ENCODE assay signal across 8 cellular contexts in genomic region chr5:372911-373709, GRCh38. TPM values are rescaled to one million over a fixed set of nuclear protein-coding genes. Genes with fewer than 3 reads are reported as not detected.
A peak's percentile ranks its signal among the peaks of the same experiment; 100 is the strongest.
DNase-seq lines count a peak whose midpoint lies in the region; ATAC-seq and TF ChIP-seq lines count a peak whose summit lies in the region.

No MANE protein-coding gene starts in this region.

- H3K9ac ChIP-seq in GM23248: peak overlapping the region; percentile 88
- peak overlapping the region; percentile 67 for H3K9ac ChIP-seq in OCI-LY1 (ENCODE audit: low read length)

- no peak for ATAC-seq in Right ventricle myocardium superior (ENCODE audit: poor library complexity)
- ATAC-seq in SK-N-SH treated with all-trans-retinoic acid at 6 μM for 48 hours: no peak

- H3K9me3 ChIP-seq in GM23248 (ENCODE audit: low read depth): no peaks in the 10 kb centered on the region
- H3K9me3 ChIP-seq in OCI-LY1 (ENCODE audit: low read length): no peaks in the 10 kb centered on the region
- no peaks in the 10 kb centered on the region for H3K9me3 ChIP-seq in tibial artery

- H2AFZ ChIP-seq in GM23248: no peak overlapping the region
- H2AFZ ChIP-seq in OCI-LY1 (ENCODE audit: low read length): no peak overlapping the region

- H3K36me3 ChIP-seq in GM23248 (ENCODE audit: low read depth) (no peaks in the 10 kb centered on the region; the same call in 1 of the 2 replicates), OCI-LY1 (ENCODE audit: insufficient read depth, low read length) (no peaks in the 10 kb centered on the region), tibial artery (no peaks in the 10 kb centered on the region)

- H3K27me3 ChIP-seq in GM23248 (replicated peaks; ENCODE audit: insufficient read depth) (no peaks in the 10 kb centered on the region), OCI-LY1 (ENCODE audit: insufficient read depth, low read length) (no peaks in the 10 kb centered on the region), tibial artery (peaks cover 0 to 46% of the 10 kb centered on the region in 2 donors)

- H3F3A ChIP-seq in GM23248 (ENCODE audit: insufficient read depth) (peaks cover 20% of the 10 kb centered on the region), OCI-LY1 (ENCODE audit: insufficient read depth, low read length) (no peaks in the 10 kb centered on the region)

- WGBS in GM23248 (ENCODE audit: low coverage in 1 of 2, low lambda C conversion rate in 2 of 2, missing lambda C conversion rate in 2 of 2), 2 experiments: 84 to 86% methylated on average over 19 to 22 of the region's 27 CpGs

- peak overlapping the region; percentile 72 for H3K27ac ChIP-seq in GM23248
- H3K27ac ChIP-seq in OCI-LY1 (ENCODE audit: low read depth, low read length, poor library complexity, severe bottlenecking): peak overlapping the region; percentile 84
- H3K27ac ChIP-seq in tibial artery: no peak overlapping the region

- peaks cover 21% of the 10 kb centered on the region for H3K4me1 ChIP-seq in GM23248 (ENCODE audit: insufficient read depth)
- peaks cover 96% of the 10 kb centered on the region for H3K4me1 ChIP-seq in OCI-LY1 (ENCODE audit: insufficient read depth, low read length, severe bottlenecking)
- peaks cover 0 to 16% (median 9%) of the 10 kb centered on the region in 4 donors for H3K4me1 ChIP-seq in tibial artery

- H3K9me2 ChIP-seq in GM23248 (ENCODE audit: insufficient read depth): no peaks in the 10 kb centered on the region
- H3K9me2 ChIP-seq in OCI-LY1 (ENCODE audit: low read depth, low read length): no peaks in the 10 kb centered on the region

- H4K20me1 ChIP-seq in GM23248 (ENCODE audit: insufficient read depth) (no peaks in the 10 kb centered on the region), OCI-LY1 (ENCODE audit: insufficient read depth, low read length) (no peaks in the 10 kb centered on the region)

- in situ Hi-C loops in GM23248 (cut with MboI): no loop called here

- H3K4me3 ChIP-seq in GM23248 (0 out of 2 replicates have a peak overlapping the region, but pooled peaks have one; percentile 2), OCI-LY1 (ENCODE audit: low read depth, low read length, poor library complexity, severe bottlenecking) (peak overlapping the region; percentile 46), tibial artery (peak overlapping the region; percentile 17 to 24)

- TF ChIP-seq CTCF in OCI-LY1 (IDR thresholded peaks at IDR 0.05; ENCODE audit: low read length): no peak
- no peak for TF ChIP-seq CTCF in tibial artery (IDR thresholded peaks at IDR 0.05)

- H3K79me2 ChIP-seq in GM23248 (ENCODE audit: insufficient read depth) (peaks cover 16% of the 10 kb centered on the region), OCI-LY1 (ENCODE audit: insufficient read depth, low read length) (no peaks in the 10 kb centered on the region)

- intact Hi-C loops in Right ventricle myocardium superior (cut with DNase I) (no loop called here), tibial artery (cut with DNase I; ENCODE audit: low total_unique reads) (no loop called here)

- H3K4me2 ChIP-seq in GM23248 (ENCODE audit: unreplicated experiment) (peak overlapping the region; percentile 33), OCI-LY1 (ENCODE audit: low read length) (peak overlapping the region; percentile 67)

- DNase-seq in EL (peak; percentile 29), GM23248 (no peak), Right ventricle myocardium superior (peak; percentile 31), tibial artery (peak in 1 of 2 donors; percentile 62), HuH-7 (ENCODE audit: low spot score) (no peak)
- no peak for DNase-seq in stimulated activated naive CD4-positive, alpha-beta T cell (lab: John Stamatoyannopoulos, UW)

TF ChIP-seq in SK-N-SH treated with all-trans-retinoic acid at 6 μM for 48 hours, 23 proteins besides CTCF, POLR2A, EP300 and RAD21:
- TF ChIP-seq ZNF8 (CRISPR knock-in tag; IDR thresholded peaks at IDR 0.05) (no peak), PATZ1 (CRISPR knock-in tag; IDR thresholded peaks at IDR 0.05; ENCODE audit: borderline replicate concordance) (no peak), RARB (CRISPR knock-in tag; IDR thresholded peaks at IDR 0.05) (no peak), CSDC2 (CRISPR knock-in tag; IDR thresholded peaks at IDR 0.05) (no peak), ZC3H10 (CRISPR knock-in tag; IDR thresholded peaks at IDR 0.05) (no peak), TSHZ2 (CRISPR knock-in tag; IDR thresholded peaks at IDR 0.05) (no peak), ZFP3 (CRISPR knock-in tag; IDR thresholded peaks at IDR 0.05) (no peak), GLIS3 (CRISPR knock-in tag; IDR thresholded peaks at IDR 0.05) (no peak), PPARA (CRISPR knock-in tag; IDR thresholded peaks at IDR 0.05; ENCODE audit: borderline replicate concordance) (no peak)

RNA-seq across cellular contexts. Expression of gene AHRR, which starts 51.6 kb away (rescaled TPM):
- 33.7 and 40.0 TPM in 2 replicates for total RNA-seq in GM23248 (2014; rRNA removed; shearing (Covaris generic))
- 11.9 and 13.2 TPM in 2 replicates for polyA plus RNA-seq in GM23248 (2016; fragmentation: Nextera tagmentation; extraction: Ambion mirVana)
- total RNA-seq in Right ventricle myocardium superior: 1.8 TPM

Comparison
In these comparisons a context has a peak if more than half of its experiments do, and no peak if none do; other contexts are left out.
1. DNase-seq: peak in EL (single experiment) and Right ventricle myocardium superior (single experiment); none in GM23248 (single experiment), stimulated activated naive CD4-positive, alpha-beta T cell (0 of 6) and HuH-7 (single experiment).
2. H3K27ac ChIP-seq: peak in GM23248 (single experiment) and OCI-LY1 (single experiment); none in tibial artery (0 of 2).
3. RNA of gene AHRR, which starts 51.6 kb away (total RNA-seq): 33.7 to 40.0 TPM in GM23248; 1.8 TPM in Right ventricle myocardium superior (single experiment); every median in the first group is over 10 times any median in the second.
4. Peak in every context shown above with its lines, with median percentiles within 50 percentile points of each other: H3K4me3 ChIP-seq.